ENCODE assay signal across 7 cellular contexts in genomic region chr16:88100848-88101331, GRCh38.
A peak's percentile ranks its signal among the peaks of the same experiment; 100 is the strongest.
DNase-seq lines count a peak whose midpoint lies in the region; ATAC-seq and TF ChIP-seq lines count a peak whose summit lies in the region.
"Not testable (repeated sequence)": the region's sequence is repeated elsewhere in the genome, so short reads cannot be mapped to it uniquely, and the experiment has no call there.

No MANE protein-coding gene starts in this region.

- not testable (repeated sequence) for TF ChIP-seq CTCF in Panc1 (IDR thresholded peaks at IDR 0.05); astrocyte of the spinal cord (IDR thresholded peaks at IDR 0.05; ENCODE audit: low read depth, low read length); gastroesophageal sphincter (IDR thresholded peaks at IDR 0.05); lower lobe of right lung (IDR thresholded peaks at IDR 0.05)

- not testable (repeated sequence) for H3K9ac ChIP-seq in HUES64 (ENCODE audit: low read depth, low read length)

- DNase-seq in EH (ENCODE audit: low read depth) (peak; percentile 15), astrocyte of the spinal cord (ENCODE audit: low read depth, low spot score) (peak; percentile 15), lower lobe of right lung (peak; percentile 15), posterior vena cava (ENCODE audit: low spot score) (peak; percentile 76)
- not testable (repeated sequence) for DNase-seq in Panc1 (ENCODE audit: low read depth, low spot score)

- POLR2A ChIA-PET in Panc1 (lab: Charles Lee): interaction anchor here (0.6 kb wide), 1 partner anchor 220 kb away, joined by 4 read pairs; no protein-coding TSS in a partner anchor

- H3K27me3 ChIP-seq in HUES64 (ENCODE audit: insufficient read depth, low read length); Panc1 (ENCODE audit: control insufficient read depth, insufficient read depth, low read length): not testable (repeated sequence)
- H3K27me3 ChIP-seq in gastroesophageal sphincter (peaks cover 58% of the 10 kb centered on the region), lower lobe of right lung (ENCODE audit: low read depth) (peaks cover 21% of the 10 kb centered on the region)

- intact Hi-C loops in Panc1 (cut with micrococcal nuclease; ENCODE audit: unreplicated experiment); lower lobe of right lung (cut with DNase I); posterior vena cava (cut with DNase I): not testable (repeated sequence)

- not testable (repeated sequence) for TF ChIP-seq EP300 in gastroesophageal sphincter (IDR thresholded peaks at IDR 0.05)

- WGBS in HUES64: 42% methylated on average over 28 of the region's 28 CpGs
- WGBS in gastroesophageal sphincter (ENCODE audit: low coverage in 1 of 2), 2 donors: 9% methylated on average over 10 of the region's 28 CpGs; no CpG with 5 or more reads in 1 of the 2 donors

- peak overlapping the region; percentile 32; the same call in 1 of the 2 replicates for H3K4me3 ChIP-seq in HUES64 (ENCODE audit: low read length)
- not testable (repeated sequence) for H3K4me3 ChIP-seq in Panc1 (ENCODE audit: low read depth in 2 of 2, low read length in 2 of 2); astrocyte of the spinal cord (ENCODE audit: low read depth, low read length); gastroesophageal sphincter; lower lobe of right lung

- H3K27ac ChIP-seq in HUES64 (ENCODE audit: low read depth, low read length); Panc1 (ENCODE audit: low read length); gastroesophageal sphincter; lower lobe of right lung: not testable (repeated sequence)

- BruUV-seq in Panc1 (replicated peaks; lab: Mats Ljungman, UMichigan): not testable (repeated sequence)

- in situ Hi-C loops in Panc1 (cut with HindIII; ENCODE audit: low pct_unique_long_range_greater_than_20kb, low sequenced_read_pairs); astrocyte of the spinal cord (cut with HindIII; ENCODE audit: low sequenced_read_pairs): not testable (repeated sequence)

- ATAC-seq in Panc1 (peak; percentile 71), gastroesophageal sphincter (peak; percentile 30), lower lobe of right lung (peak in 1 of 2 donors; percentile 33)

- not testable (repeated sequence) for H3K4me1 ChIP-seq in HUES64 (ENCODE audit: insufficient read depth, low read length); Panc1 (ENCODE audit: control insufficient read depth, insufficient read depth, low read length); gastroesophageal sphincter; lower lobe of right lung

- not testable (repeated sequence) for H3K36me3 ChIP-seq in HUES64 (ENCODE audit: insufficient read depth, low read length); Panc1 (ENCODE audit: control insufficient read depth, insufficient read depth, low read length); gastroesophageal sphincter; lower lobe of right lung

- CTCF ChIA-PET in Panc1 (lab: Charles Lee): not testable (repeated sequence)

- not testable (repeated sequence) for TF ChIP-seq POLR2A in gastroesophageal sphincter (IDR thresholded peaks at IDR 0.05)

- H3K9me3 ChIP-seq in HUES64 (ENCODE audit: insufficient read depth, low read depth, low read length); Panc1 (ENCODE audit: control insufficient read depth, insufficient read depth, low read depth, low read length): not testable (repeated sequence)
- H3K9me3 ChIP-seq in gastroesophageal sphincter: peaks cover 0 to 24% (median 0%) of the 10 kb centered on the region in 3 donors
- H3K9me3 ChIP-seq in lower lobe of right lung: peaks cover 13% of the 10 kb centered on the region
